ENCODE assay signal across 8 cellular contexts in the genomic region with DNA sequence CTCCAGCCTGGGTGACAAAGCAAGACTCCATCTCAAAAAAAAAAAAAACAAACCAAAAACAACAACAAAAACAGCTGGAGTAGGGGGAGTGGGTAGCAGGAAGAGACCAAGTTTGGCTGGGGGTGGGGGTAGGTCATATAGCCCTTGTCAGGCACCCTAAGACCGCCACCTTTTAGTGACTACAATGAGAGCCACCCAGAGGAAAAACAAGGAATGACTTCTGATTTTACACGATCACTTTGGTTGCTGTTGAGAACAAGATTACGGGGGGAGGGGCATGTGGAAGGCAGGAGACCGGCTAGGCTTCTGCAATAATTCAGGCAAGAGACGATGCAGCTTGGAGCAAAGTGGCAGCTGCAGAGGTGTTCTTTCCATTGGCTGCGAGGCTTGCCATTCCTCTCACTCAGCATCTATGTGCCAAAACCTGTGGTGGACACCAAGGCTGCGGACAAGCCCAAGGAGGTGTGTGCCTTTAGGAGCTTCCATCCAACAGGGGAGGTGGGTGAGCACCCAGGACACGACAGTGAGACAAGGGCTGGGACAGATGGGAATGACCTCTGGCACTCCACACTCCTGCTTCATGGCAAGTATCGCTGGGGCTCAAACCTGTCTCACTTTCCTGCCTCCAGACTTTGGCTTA. TPM values are rescaled to one million over a fixed set of nuclear protein-coding genes. Genes with fewer than 3 reads are reported as not detected.
DNase-seq lines count a peak whose midpoint lies in the region; ATAC-seq and TF ChIP-seq lines count a peak whose summit lies in the region.

No MANE protein-coding gene starts in this region.

- H3K4me2 ChIP-seq in smooth muscle cell, result no peak overlapping the region

- no peaks in the 10 kb centered on the region for H3K9me3 Mint-ChIP-seq in endothelial cell (ENCODE audit: unreplicated experiment)

- peaks cover 14% of the 10 kb centered on the region for H3K36me3 Mint-ChIP-seq in endothelial cell (ENCODE audit: low read depth, unreplicated experiment)

- peak; percentile 28 for TF ChIP-seq CTCF in 22Rv1 (IDR thresholded peaks at IDR 0.05)
- peak; percentile 39; the same call in 1 of the 3 replicates for TF ChIP-seq CTCF in GM12872 (IDR thresholded peaks at IDR 0.05; ENCODE audit: insufficient read depth, low read depth, low read length)
- TF ChIP-seq CTCF in Peyer's patch (IDR thresholded peaks at IDR 0.05), result peak in 4 of 6 experiments; percentile 28 to 42 (median 33)
- TF ChIP-seq CTCF in endothelial cell (IDR thresholded peaks at IDR 0.05; ENCODE audit: unreplicated experiment), result peak; percentile 57
- peak; percentile 15 for TF ChIP-seq CTCF in smooth muscle cell (IDR thresholded peaks at IDR 0.05; ENCODE audit: borderline replicate concordance, insufficient read depth, poor library complexity, severe bottlenecking)

- H3K9ac ChIP-seq in smooth muscle cell (ENCODE audit: low read depth), result no peak overlapping the region

- no peaks in the 10 kb centered on the region for H3K9me3 ChIP-seq in Peyer's patch
- H3K9me3 ChIP-seq in smooth muscle cell (replicated peaks; ENCODE audit: low read depth), result no peaks in the 10 kb centered on the region

- peaks cover 3% of the 10 kb centered on the region for H3K27me3 Mint-ChIP-seq in endothelial cell (ENCODE audit: unreplicated experiment)

- no peaks in the 10 kb centered on the region for H3K27me3 ChIP-seq in Peyer's patch
- no peaks in the 10 kb centered on the region for H3K27me3 ChIP-seq in smooth muscle cell (ENCODE audit: low read depth)

- H3K79me2 ChIP-seq in smooth muscle cell (ENCODE audit: low read depth), result peaks cover 24% of the 10 kb centered on the region

- peak overlapping the region; percentile 91 for H3K4me3 Mint-ChIP-seq in endothelial cell (ENCODE audit: unreplicated experiment)

- ATAC-seq in HG03175 (IDR thresholded peaks at IDR 0.05; ENCODE audit: unreplicated experiment), result no peak

- peaks cover 46% of the 10 kb centered on the region for H3K4me1 Mint-ChIP-seq in endothelial cell (ENCODE audit: unreplicated experiment)

- H3K4me3 ChIP-seq in Peyer's patch, result peak overlapping the region in 2 of 4 donors; percentile 4 to 87
- no peak overlapping the region for H3K4me3 ChIP-seq in smooth muscle cell

- peaks cover 44% of the 10 kb centered on the region for H4K20me1 ChIP-seq in smooth muscle cell (ENCODE audit: low read depth)

- no peak for DNase-seq in Peyer's patch
- DNase-seq in endothelial cell (ENCODE audit: low spot score), result no peak
- no peak for DNase-seq in smooth muscle cell (lab: John Stamatoyannopoulos, UW; ENCODE audit: unreplicated experiment)
- DNase-seq in NCI-H1930 (lab: John Stamatoyannopoulos, UW), result no peak
- DNase-seq in GM19240 (ENCODE audit: insufficient read length, low spot score), result no peak

- no peak for TF ChIP-seq POLR2A in Peyer's patch (IDR thresholded peaks at IDR 0.05)

- peaks cover 10% of the 10 kb centered on the region for H3F3A ChIP-seq in smooth muscle cell (ENCODE audit: low read depth)

- 69% methylated on average over 9 of the region's 9 CpGs for WGBS in smooth muscle cell (ENCODE audit: low lambda C conversion rate)

- H3K27ac Mint-ChIP-seq in endothelial cell (ENCODE audit: unreplicated experiment), result peak overlapping the region; percentile 57

- H2AFZ ChIP-seq in smooth muscle cell (ENCODE audit: low read depth), result no peak overlapping the region

- H3K4me1 ChIP-seq in Peyer's patch, result peaks cover 23 to 73% (median 43%) of the 10 kb centered on the region in 4 donors
- H3K4me1 ChIP-seq in smooth muscle cell (ENCODE audit: low read depth), result peaks cover 11% of the 10 kb centered on the region

- peak overlapping the region; percentile 99; the same call in 1 of the 2 replicates for H3K27ac ChIP-seq in 22Rv1
- H3K27ac ChIP-seq in Peyer's patch, result peak overlapping the region in 2 of 4 donors; percentile 53 to 88
- no peak overlapping the region for H3K27ac ChIP-seq in smooth muscle cell (ENCODE audit: low read depth)

- H3K36me3 ChIP-seq in Peyer's patch (peaks cover 0 to 16% (median 0%) of the 10 kb centered on the region in 3 donors), smooth muscle cell (ENCODE audit: low read depth) (no peaks in the 10 kb centered on the region)

RNA-seq across cellular contexts. Expression of gene RPS19BP1, which starts 1.7 kb away (rescaled TPM):
- total RNA-seq in Peyer's patch (100 to 1,000 TPM in 1 of 4 donors, 10 to 100 TPM in 3; 59.4 to 132 (median 93.7) TPM), endothelial cell (ENCODE audit: unreplicated experiment) (57.7 TPM), smooth muscle cell (42.8 and 71.6 TPM in 2 replicates)
- polyA plus RNA-seq in smooth muscle cell, result 97.1 and 115 TPM in 2 replicates

RNA-seq across cellular contexts. Expression of gene ATF4, which starts 10.4 kb away (rescaled TPM):
- 100 to 1,000 TPM; 222 to 550 (median 280) TPM for total RNA-seq in Peyer's patch
- total RNA-seq in endothelial cell (ENCODE audit: unreplicated experiment), result 312 TPM
- total RNA-seq in smooth muscle cell, result 421 and 443 TPM in 2 replicates
- 288 and 339 TPM in 2 replicates for polyA plus RNA-seq in smooth muscle cell

RNA-seq across cellular contexts. Expression of gene MIEF1, which starts 28.7 kb away (rescaled TPM):
- total RNA-seq in Peyer's patch (10 to 100 TPM; 16.5 to 51.0 (median 41.3) TPM), endothelial cell (ENCODE audit: unreplicated experiment) (29.2 TPM), smooth muscle cell (11.1 and 17.8 TPM in 2 replicates)
- polyA plus RNA-seq in smooth muscle cell, result 11.3 and 14.5 TPM in 2 replicates

RNA-seq across cellular contexts. Expression of gene CACNA1I, which starts 39.7 kb away (rescaled TPM):
- total RNA-seq in Peyer's patch, result 1 to 10 TPM in 3 of 4 donors, under 1 TPM in 1; 0.95 to 6.6 (median 1.6) TPM
- total RNA-seq in endothelial cell (ENCODE audit: unreplicated experiment), result 0.10 TPM
- not detected in 2 replicates for total RNA-seq in smooth muscle cell
- not detected in 2 replicates for polyA plus RNA-seq in smooth muscle cell
